Comparison of ENCODE assay signal across 1 cellular context in the genomic region with DNA sequence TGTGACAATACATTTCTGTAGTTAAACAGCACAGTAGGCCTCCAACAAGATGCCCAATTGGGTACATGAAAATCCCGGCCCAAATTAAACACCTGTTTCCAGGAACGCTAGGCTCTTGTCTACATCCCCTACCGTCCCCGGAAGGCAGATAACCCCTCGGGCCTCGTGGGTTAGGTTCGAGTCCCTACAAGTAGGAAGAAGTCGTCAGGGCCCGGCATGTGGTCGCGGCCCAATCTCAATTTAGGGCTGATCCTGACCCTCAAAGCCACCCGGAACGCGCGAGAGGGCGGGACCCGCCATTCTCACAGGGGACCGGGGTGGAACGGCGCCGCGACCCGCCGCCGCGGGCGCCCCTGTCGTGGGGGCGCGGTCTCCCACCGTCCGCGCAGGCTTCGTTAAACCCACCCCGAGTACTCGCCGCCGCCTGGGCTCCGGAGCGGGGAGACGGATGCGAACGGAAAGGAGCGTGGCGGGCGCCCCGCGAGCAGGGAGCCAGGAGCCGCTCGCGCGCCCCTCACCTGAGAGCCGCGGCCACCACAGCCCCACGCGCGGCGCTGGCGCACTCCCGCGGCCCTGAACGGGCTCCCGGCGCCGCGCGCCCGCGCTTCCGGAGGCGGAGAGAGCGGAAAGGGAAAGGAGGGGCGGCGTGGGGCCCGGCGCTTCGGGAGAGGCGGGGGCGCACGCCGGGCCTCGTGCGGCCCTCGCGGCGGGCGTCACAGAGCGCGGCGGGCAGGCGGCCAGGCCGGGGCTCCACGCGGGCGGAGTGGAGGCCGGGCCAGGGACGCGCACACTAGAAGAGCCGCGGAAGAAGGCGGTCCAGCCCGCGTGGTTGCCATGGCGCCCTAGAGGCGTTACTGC.
TF ChIP-seq lines count a peak whose summit lies in the region.

TSS of gene CFAP97 (minus strand) at position 621 of the 858 bp plus-strand sequence. CDS start 12,804 bp downstream, outside the sequence.

TF ChIP-seq in HepG2, 621 proteins besides CTCF, POLR2A, EP300 and RAD21 (continued from another document):
- TF ChIP-seq ZNF574 (CRISPR knock-in tag; IDR thresholded peaks at IDR 0.05) (peak; percentile 78), MXI1 (IDR thresholded peaks at IDR 0.05; ENCODE audit: borderline replicate concordance, low read depth, low read length) (peak; percentile 86; the same call in 2 of the 3 replicates), SMAD1 (CRISPR knock-in tag; IDR thresholded peaks at IDR 0.05; ENCODE audit: borderline replicate concordance, low read depth) (no peak), SNAI1 (CRISPR knock-in tag; IDR thresholded peaks at IDR 0.05; ENCODE audit: borderline replicate concordance) (no peak), ZBTB34 (CRISPR knock-in tag; IDR thresholded peaks at IDR 0.05) (0 out of 2 replicates have a peak, but pooled peaks have one; percentile 7), YY1 (IDR thresholded peaks at IDR 0.05; ENCODE audit: insufficient read depth, insufficient replicate concordance, low read depth, low read length) (peak; percentile 69), EEA1 (CRISPR knock-in tag; IDR thresholded peaks at IDR 0.05; ENCODE audit: borderline replicate concordance) (no peak), RCOR2 (CRISPR knock-in tag; IDR thresholded peaks at IDR 0.05) (no peak)
- TF ChIP-seq, protein P1, sequence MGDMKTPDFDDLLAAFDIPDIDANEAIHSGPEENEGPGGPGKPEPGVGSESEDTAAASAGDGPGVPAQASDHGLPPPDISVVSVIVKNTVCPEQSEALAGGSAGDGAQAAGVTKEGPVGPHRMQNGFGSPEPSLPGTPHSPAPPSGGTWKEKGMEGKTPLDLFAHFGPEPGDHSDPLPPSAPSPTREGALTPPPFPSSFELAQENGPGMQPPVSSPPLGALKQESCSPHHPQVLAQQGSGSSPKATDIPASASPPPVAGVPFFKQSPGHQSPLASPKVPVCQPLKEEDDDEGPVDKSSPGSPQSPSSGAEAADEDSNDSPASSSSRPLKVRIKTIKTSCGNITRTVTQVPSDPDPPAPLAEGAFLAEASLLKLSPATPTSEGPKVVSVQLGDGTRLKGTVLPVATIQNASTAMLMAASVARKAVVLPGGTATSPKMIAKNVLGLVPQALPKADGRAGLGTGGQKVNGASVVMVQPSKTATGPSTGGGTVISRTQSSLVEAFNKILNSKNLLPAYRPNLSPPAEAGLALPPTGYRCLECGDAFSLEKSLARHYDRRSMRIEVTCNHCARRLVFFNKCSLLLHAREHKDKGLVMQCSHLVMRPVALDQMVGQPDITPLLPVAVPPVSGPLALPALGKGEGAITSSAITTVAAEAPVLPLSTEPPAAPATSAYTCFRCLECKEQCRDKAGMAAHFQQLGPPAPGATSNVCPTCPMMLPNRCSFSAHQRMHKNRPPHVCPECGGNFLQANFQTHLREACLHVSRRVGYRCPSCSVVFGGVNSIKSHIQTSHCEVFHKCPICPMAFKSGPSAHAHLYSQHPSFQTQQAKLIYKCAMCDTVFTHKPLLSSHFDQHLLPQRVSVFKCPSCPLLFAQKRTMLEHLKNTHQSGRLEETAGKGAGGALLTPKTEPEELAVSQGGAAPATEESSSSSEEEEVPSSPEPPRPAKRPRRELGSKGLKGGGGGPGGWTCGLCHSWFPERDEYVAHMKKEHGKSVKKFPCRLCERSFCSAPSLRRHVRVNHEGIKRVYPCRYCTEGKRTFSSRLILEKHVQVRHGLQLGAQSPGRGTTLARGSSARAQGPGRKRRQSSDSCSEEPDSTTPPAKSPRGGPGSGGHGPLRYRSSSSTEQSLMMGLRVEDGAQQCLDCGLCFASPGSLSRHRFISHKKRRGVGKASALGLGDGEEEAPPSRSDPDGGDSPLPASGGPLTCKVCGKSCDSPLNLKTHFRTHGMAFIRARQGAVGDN (CRISPR knock-in tag; IDR thresholded peaks at IDR 0.05), result peak; percentile 84
